In the genomic region with DNA sequence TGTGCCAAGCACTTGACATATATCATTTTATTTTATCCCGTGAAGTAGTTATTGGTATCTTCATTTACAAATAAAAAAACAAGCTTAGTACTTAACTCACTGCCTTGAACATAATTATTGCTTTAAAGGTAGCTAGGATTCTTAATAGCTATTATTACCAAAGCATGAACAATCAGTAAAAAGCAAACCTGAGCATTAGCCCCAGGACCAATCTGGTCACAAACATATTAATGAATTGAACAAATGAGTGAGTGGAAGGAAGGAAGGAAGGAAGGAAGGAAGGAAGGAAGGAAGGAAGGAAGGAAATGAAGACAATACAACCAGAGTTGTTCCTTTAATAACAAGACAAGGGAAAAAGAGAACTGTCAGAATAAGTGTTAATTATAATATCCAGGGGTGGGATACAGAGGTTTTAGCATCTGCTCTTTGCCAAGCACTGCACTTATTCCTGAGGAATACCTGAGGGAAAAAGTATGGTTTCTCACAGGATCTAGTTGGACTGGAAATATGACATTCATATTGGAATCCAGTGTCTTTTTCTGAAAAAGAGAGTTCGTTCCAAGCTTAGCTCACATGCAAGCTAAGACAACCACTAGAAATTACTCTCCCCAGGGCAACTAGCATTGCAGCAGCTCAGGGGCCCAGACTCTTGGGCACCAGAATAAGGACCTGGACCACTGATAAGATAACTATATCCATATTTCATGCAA, we compare ENCODE assay signal across 26 cellular contexts.
"Had no signal": no experiment of that assay in that cellular context is flagged by ENCODE, and none has a peak within 500 bp of the region (broad histone marks: within the 10 kb centered on the region; RNA-seq: fewer than 3 reads in every experiment).

No MANE protein-coding gene starts in this region.

- H3K27me3 ChIP-seq: colonic mucosa, esophagus squamous epithelium, foreskin keratinocyte, gastrocnemius medialis, heart left ventricle, hepatocyte had no signal

- ATAC-seq: effector memory CD8-positive, alpha-beta T cell; esophagus mucosa; foreskin keratinocyte; gastrocnemius medialis; gastroesophageal sphincter; heart left ventricle had no signal

- H3K4me3 ChIP-seq: colonic mucosa, coronary artery, dorsolateral prefrontal cortex, esophagus muscularis mucosa, esophagus squamous epithelium, gastrocnemius medialis, gastroesophageal sphincter, heart left ventricle, hepatocyte had no signal

- H3K4me3 Mint-ChIP-seq: dendritic cell treated with granulocyte-macrophage colony-stimulating factor and Interleukin-4, amounts not matched to agents 40 ng/mL and 50 ng/mL, for 4 days; effector memory CD8-positive, alpha-beta T cell; endodermal cell had no signal

- H3K4me1 Mint-ChIP-seq: endodermal cell had no signal

- H3K9me3 ChIP-seq: colonic mucosa, esophagus muscularis mucosa, esophagus squamous epithelium, gastrocnemius medialis, gastroesophageal sphincter, heart left ventricle had no signal

- DNase-seq: colonic mucosa; cortex of kidney; dermis blood vessel endothelial cell; dorsolateral prefrontal cortex; effector CD4-positive, alpha-beta T cell; effector CD8-positive, alpha-beta T cell; effector memory CD4-positive, alpha-beta T cell; effector memory CD8-positive, alpha-beta T cell; endodermal cell; erythroblast; esophagus squamous epithelium; foreskin fibroblast; foreskin keratinocyte; foreskin melanocyte; gastrocnemius medialis; glutamatergic neuron; head of caudate nucleus; heart left ventricle; hippocampal formation had no signal

- H3K27ac Mint-ChIP-seq: dendritic cell treated with granulocyte-macrophage colony-stimulating factor and Interleukin-4, amounts not matched to agents 40 ng/mL and 50 ng/mL, for 4 days; effector memory CD8-positive, alpha-beta T cell; endodermal cell had no signal

- H3K4me1 ChIP-seq: colonic mucosa, esophagus muscularis mucosa, esophagus squamous epithelium, foreskin keratinocyte, gastrocnemius medialis, gastroesophageal sphincter, heart left ventricle had no signal

- H3K27me3 Mint-ChIP-seq: dendritic cell treated with granulocyte-macrophage colony-stimulating factor and Interleukin-4, amounts not matched to agents 40 ng/mL and 50 ng/mL, for 4 days had no signal

- H3K27ac ChIP-seq: colonic mucosa, coronary artery, dorsolateral prefrontal cortex, epithelial cell of prostate, esophagus muscularis mucosa, esophagus squamous epithelium, foreskin keratinocyte, gastrocnemius medialis, gastroesophageal sphincter, heart left ventricle, hepatocyte had no signal

- H3K9me3 Mint-ChIP-seq: dendritic cell treated with granulocyte-macrophage colony-stimulating factor and Interleukin-4, amounts not matched to agents 40 ng/mL and 50 ng/mL, for 4 days; effector memory CD8-positive, alpha-beta T cell; endodermal cell had no signal

- H3K36me3 ChIP-seq: colonic mucosa, esophagus muscularis mucosa, esophagus squamous epithelium, gastrocnemius medialis, gastroesophageal sphincter, heart left ventricle had no signal
